Comparison of ENCODE assay signal across 21 cellular contexts in the genomic region with DNA sequence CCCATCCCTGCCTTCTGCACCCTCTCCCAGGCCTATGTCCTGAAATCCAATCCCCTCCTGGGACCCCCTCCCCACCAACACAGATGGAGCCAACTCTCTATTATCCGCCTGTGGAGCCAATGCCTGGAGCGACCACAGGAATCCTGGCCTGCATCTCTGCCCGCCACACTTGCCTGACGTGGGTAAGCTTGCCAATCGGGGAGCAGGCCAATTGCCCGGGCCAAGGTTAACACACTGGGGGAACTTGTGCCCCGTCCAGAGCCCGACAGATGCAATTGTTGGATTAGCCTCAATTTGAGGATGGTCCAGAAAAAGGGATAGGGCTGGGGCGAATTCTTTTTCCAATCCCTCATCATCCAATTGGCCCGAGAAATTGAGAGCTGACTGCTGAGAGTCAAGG. TPM values are rescaled to one million over a fixed set of nuclear protein-coding genes. Genes with fewer than 3 reads are reported as not detected.
"Had no signal": no experiment of that assay in that cellular context is flagged by ENCODE, and none has a peak within 500 bp of the region (broad histone marks: within the 10 kb centered on the region; RNA-seq: fewer than 3 reads in every experiment).

No MANE protein-coding gene starts in this region.

- H3K4me1 ChIP-seq: SJSA1 had no signal

- H3K9me3 ChIP-seq: body of pancreas, sigmoid colon, SJSA1, upper lobe of left lung had no signal

- H3K4me3 ChIP-seq: body of pancreas, hepatocyte, sigmoid colon, SJSA1, upper lobe of left lung had no signal

- H3K36me3 ChIP-seq: SJSA1, WERI-Rb-1 had no signal

- H3K27ac ChIP-seq: body of pancreas, hepatocyte, sigmoid colon, SJSA1, upper lobe of left lung, WERI-Rb-1 had no signal

- H3K27me3 ChIP-seq: body of pancreas, hepatocyte, sigmoid colon, SJSA1, upper lobe of left lung had no signal

- DNase-seq: activated CD4-positive, alpha-beta T cell treated with anti-CD3 and anti-CD28 coated beads for 36 hours; activated CD8-positive, alpha-beta memory T cell treated with anti-CD3 and anti-CD28 coated beads, Interleukin-2, amount 50 U/mL, for 4 hours; activated CD8-positive, alpha-beta T cell treated with anti-CD3 and anti-CD28 coated beads for 36 hours; activated naive CD4-positive, alpha-beta T cell; activated naive CD8-positive, alpha-beta T cell treated with anti-CD3 and anti-CD28 coated beads, Interleukin-2, amount 50 U/mL, for 24 hours; body of pancreas; foreskin melanocyte; kidney glomerular epithelial cell; naive thymus-derived CD8-positive, alpha-beta T cell; sigmoid colon; stimulated activated CD4-positive, alpha-beta T cell treated with anti-CD3 and anti-CD28 coated beads, Interleukin-12 subunit alpha, Interleukin-12 subunit beta, amount 100 ng/mL, for 4 hours; stimulated activated naive CD4-positive, alpha-beta T cell; T-helper 9 cell; upper lobe of left lung; WERI-Rb-1 had no signal

- ATAC-seq: activated CD4-positive, alpha-beta T cell treated with anti-CD3 and anti-CD28 coated beads for 36 hours; activated CD8-positive, alpha-beta T cell treated with anti-CD3 and anti-CD28 coated beads for 36 hours; activated naive CD8-positive, alpha-beta T cell treated with anti-CD3 and anti-CD28 coated beads, Interleukin-2, amount 50 U/mL, for 24 hours; body of pancreas; naive thymus-derived CD8-positive, alpha-beta T cell had no signal

RNA-seq across cellular contexts. Expression of a gene that starts 20.5 kb away (rescaled TPM):
- total RNA-seq: progenitor cell of endocrine pancreas, SJSA1 had no signal

RNA-seq across cellular contexts. Expression of a gene that starts 35.5 kb away (rescaled TPM):
- total RNA-seq: body of pancreas, dermis microvascular lymphatic vessel endothelial cell, hepatocyte, lung microvascular endothelial cell, mononuclear cell, progenitor cell of endocrine pancreas, sigmoid colon, SJSA1, upper lobe of left lung had no signal
- polyA plus RNA-seq: hepatocyte had no signal
